16 cellular contexts compared by ENCODE assay signal in the genomic region with DNA sequence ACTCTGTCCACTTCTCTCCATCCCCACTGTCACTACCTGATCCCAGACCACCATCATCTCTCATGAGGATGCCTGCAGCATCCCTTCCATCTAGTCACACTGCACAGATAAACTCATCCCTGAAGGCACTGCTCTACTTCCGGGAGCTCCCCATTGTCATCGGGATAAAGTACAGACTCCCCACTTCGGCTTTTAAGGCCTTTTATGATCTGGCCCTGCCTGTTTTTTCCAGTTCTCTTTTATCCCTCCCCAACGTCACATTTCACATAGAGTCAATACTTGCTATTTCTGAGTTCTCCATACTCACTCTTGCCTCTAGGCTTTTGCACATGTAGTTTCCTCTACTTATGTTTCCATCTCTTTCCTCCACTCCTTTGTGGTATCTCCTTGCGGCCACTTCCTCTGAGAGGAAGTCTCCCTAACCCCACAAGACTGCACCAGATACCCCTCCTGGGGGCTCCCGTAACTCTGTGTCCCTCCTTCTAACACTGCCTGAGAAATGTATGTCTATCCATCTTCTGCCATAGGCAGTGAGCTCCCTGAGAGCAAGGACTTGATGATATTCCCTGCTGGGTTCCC.
DNase-seq lines count a peak whose midpoint lies in the region; TF ChIP-seq lines count a peak whose summit lies in the region.
"Had no signal": no experiment of that assay in that cellular context is flagged by ENCODE, and none has a peak within 500 bp of the region (broad histone marks: within the 10 kb centered on the region; RNA-seq: fewer than 3 reads in every experiment).

No MANE protein-coding gene starts in this region.

- 48 to 56% methylated on average over 6 of the region's 6 CpGs for WGBS in sigmoid colon, 2 donors

- no peaks in the 10 kb centered on the region for H3K36me3 ChIP-seq in sigmoid colon

- H3K27ac Mint-ChIP-seq in T-helper 1 cell treated with Interleukin-12 subunit alpha and Interleukin-12 subunit beta and Interleukin-4 antibody, amounts not matched to agents 30 μg/mL and 1 μg/mL, for 36 hours: peak overlapping the region; percentile 3
- H3K27ac Mint-ChIP-seq: B cell; CD14-positive monocyte; CD8-positive, alpha-beta memory T cell; GM23338 had no signal

- TF ChIP-seq POLR2A in sigmoid colon (IDR thresholded peaks at IDR 0.05): no peak

- H3K4me1 Mint-ChIP-seq in T-helper 1 cell treated with Interleukin-12 subunit alpha and Interleukin-12 subunit beta and Interleukin-4 antibody, amounts not matched to agents 30 μg/mL and 1 μg/mL, for 36 hours (ENCODE audit: low read depth): no peaks in the 10 kb centered on the region
- H3K4me1 Mint-ChIP-seq: CD14-positive monocyte; CD8-positive, alpha-beta memory T cell; GM23338 had no signal

- no peak overlapping the region for H3K27ac ChIP-seq in sigmoid colon

- H3K27me3 ChIP-seq in sigmoid colon: no peaks in the 10 kb centered on the region

- no peak overlapping the region for H3K4me3 Mint-ChIP-seq in T-helper 1 cell treated with Interleukin-12 subunit alpha and Interleukin-12 subunit beta and Interleukin-4 antibody, amounts not matched to agents 30 μg/mL and 1 μg/mL, for 36 hours
- H3K4me3 Mint-ChIP-seq: B cell; CD14-positive monocyte; CD8-positive, alpha-beta memory T cell; GM23338 had no signal

- no peaks in the 10 kb centered on the region for H3K27me3 Mint-ChIP-seq in T-helper 1 cell treated with Interleukin-12 subunit alpha and Interleukin-12 subunit beta and Interleukin-4 antibody, amounts not matched to agents 30 μg/mL and 1 μg/mL, for 36 hours (ENCODE audit: low read depth)
- H3K27me3 Mint-ChIP-seq: B cell had no signal

- intact Hi-C loops in sigmoid colon (cut with DNase I): no loop called here

- no peak for TF ChIP-seq EP300 in sigmoid colon (IDR thresholded peaks at IDR 0.05)

- no peak for DNase-seq in T-helper 1 cell
- peak; percentile 56 for DNase-seq in KBM-7
- peak; percentile 34 for DNase-seq in UCSD-AML1 (lab: John Stamatoyannopoulos, UW; ENCODE audit: unreplicated experiment)
- DNase-seq in NCI-H226: no peak
- DNase-seq in sigmoid colon: no peak
- no peak for DNase-seq in NK-92 treated with Interleukin-12 subunit alpha and Interleukin-12 subunit beta, amount 100 ng/mL, for 24 hours (lab: John Stamatoyannopoulos, UW)
- DNase-seq: ACHN; Caco-2; CD8-positive, alpha-beta memory T cell; H7; KG1 had no signal

- no peak overlapping the region for H3K4me3 ChIP-seq in sigmoid colon
- H3K4me3 ChIP-seq: GM12878, GM23338 had no signal

- no peaks in the 10 kb centered on the region for H3K36me3 Mint-ChIP-seq in T-helper 1 cell treated with Interleukin-12 subunit alpha and Interleukin-12 subunit beta and Interleukin-4 antibody, amounts not matched to agents 30 μg/mL and 1 μg/mL, for 36 hours (ENCODE audit: low read depth)
- H3K36me3 Mint-ChIP-seq: CD14-positive monocyte had no signal

- H3K4me1 ChIP-seq in sigmoid colon: peaks cover 0 to 13% (median 12%) of the 10 kb centered on the region in 4 donors
- H3K4me1 ChIP-seq: Caco-2 had no signal

- H3K9me3 ChIP-seq in sigmoid colon: no peaks in the 10 kb centered on the region
- H3K9me3 ChIP-seq: Caco-2 had no signal

- no peak for TF ChIP-seq CTCF in sigmoid colon (IDR thresholded peaks at IDR 0.05)

- H3K9me3 Mint-ChIP-seq in T-helper 1 cell treated with Interleukin-12 subunit alpha and Interleukin-12 subunit beta and Interleukin-4 antibody, amounts not matched to agents 30 μg/mL and 1 μg/mL, for 36 hours: no peaks in the 10 kb centered on the region
- H3K9me3 Mint-ChIP-seq: GM23338 had no signal

- in situ Hi-C loops in KBM-7 (cut with MboI; ENCODE audit: low pct_unique_long_range_greater_than_20kb, low sequenced_read_pairs): no loop called here

Comparison
In these comparisons a context has a peak if more than half of its experiments do, and no peak if none do; other contexts are left out.
1. DNase-seq: peak in KBM-7 (single experiment) and UCSD-AML1 (single experiment); none in T-helper 1 cell (0 of 5), NCI-H226 (single experiment), sigmoid colon (single experiment) and NK-92 treated with Interleukin-12 subunit alpha and Interleukin-12 subunit beta, amount 100 ng/mL, for 24 hours (single experiment).